9 cellular contexts compared by ENCODE assay signal in the genomic region with DNA sequence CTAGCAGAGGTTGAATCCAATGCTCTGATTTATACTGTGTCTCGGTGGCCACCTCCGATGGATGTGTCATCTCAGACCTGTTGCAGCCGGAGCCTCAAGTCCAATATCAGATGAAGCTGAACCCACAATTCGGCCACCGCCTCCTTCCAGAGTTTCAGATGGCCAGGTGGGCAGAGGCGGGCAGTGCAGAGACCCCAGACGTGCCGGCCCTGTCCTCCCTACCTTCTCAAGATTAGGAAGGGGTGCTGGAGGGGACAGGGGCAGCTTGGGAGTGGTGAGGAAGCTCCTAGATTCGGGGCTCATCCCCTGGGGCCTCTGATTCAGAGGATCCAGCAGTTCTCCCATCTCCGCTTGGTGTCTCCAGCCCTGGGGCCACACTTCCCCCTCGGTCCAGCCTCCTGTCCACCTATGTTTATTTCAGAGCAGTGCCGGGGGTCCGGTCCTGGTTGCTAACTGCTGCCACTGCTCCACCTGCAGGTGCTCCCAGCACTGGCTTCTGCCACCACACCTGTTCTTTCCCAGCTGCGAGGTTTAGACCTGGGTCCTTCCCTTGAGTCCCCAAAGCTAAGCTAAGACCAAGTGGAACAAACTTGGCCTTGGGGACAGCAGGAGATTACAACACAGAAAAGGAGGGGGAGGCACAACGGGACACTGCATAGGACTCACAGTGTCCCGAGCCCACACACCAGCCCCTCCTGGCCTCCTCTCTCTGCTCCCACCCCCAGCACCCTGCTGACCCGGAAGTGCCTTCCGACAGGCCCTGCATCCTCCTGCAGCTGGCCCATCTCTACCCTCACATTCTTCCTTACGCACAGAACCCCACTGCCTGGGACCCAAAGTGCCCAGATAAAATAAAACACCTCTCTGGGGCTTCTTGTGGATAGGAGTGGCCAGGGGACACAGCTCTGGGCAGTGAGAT.
DNase-seq lines count a peak whose midpoint lies in the region; ATAC-seq and TF ChIP-seq lines count a peak whose summit lies in the region.
"Had no signal": no experiment of that assay in that cellular context is flagged by ENCODE, and none has a peak within 500 bp of the region (broad histone marks: within the 10 kb centered on the region; RNA-seq: fewer than 3 reads in every experiment).

No MANE protein-coding gene starts in this region.

- H3K27me3 ChIP-seq in ACC112 (ENCODE audit: insufficient read depth, low read length) = peaks cover 7% of the 10 kb centered on the region; the same call in 1 of the 2 replicates
- peaks cover 25% of the 10 kb centered on the region for H3K27me3 ChIP-seq in DND-41 (ENCODE audit: insufficient read depth, low read length, poor library complexity)
- H3K27me3 ChIP-seq in iPS-18a (ENCODE audit: control insufficient read depth, insufficient read depth, low read length) = peaks cover 14% of the 10 kb centered on the region

- ATAC-seq in DND-41 (ENCODE audit: insufficient read depth, low read depth) (no peak), GM19328 (IDR thresholded peaks at IDR 0.05; ENCODE audit: unreplicated experiment) (no peak), HG02938 (IDR thresholded peaks at IDR 0.05; ENCODE audit: unreplicated experiment) (no peak)

- peak overlapping the region; percentile 80; the same call in 1 of the 2 replicates for H3K4me3 ChIP-seq in ACC112 (ENCODE audit: low read depth, low read length)
- peak overlapping the region in 1 of 2 experiments; percentile 67; a peak in 1 of 4 replicates for H3K4me3 ChIP-seq in DND-41 (ENCODE audit: low read depth in 1 of 2, low read length in 2 of 2)
- peak overlapping the region; percentile 63 for H3K4me3 ChIP-seq in iPS-18a (ENCODE audit: low read length)

- no peak for TF ChIP-seq CTCF in DND-41 (IDR thresholded peaks at IDR 0.05; ENCODE audit: borderline replicate concordance, extremely low read depth, low read length, poor library complexity, severe bottlenecking)
- TF ChIP-seq CTCF in chondrocyte (IDR thresholded peaks at IDR 0.05) = no peak

- H3K27ac ChIP-seq in ACC112 (ENCODE audit: low read depth, low read length) (no peak overlapping the region), DND-41 (ENCODE audit: low read length) (no peak overlapping the region), iPS-18a (ENCODE audit: low read length) (no peak overlapping the region)

- peaks cover 9% of the 10 kb centered on the region for H3K27me3 Mint-ChIP-seq in chondrocyte (ENCODE audit: low read depth)

- no peaks in the 10 kb centered on the region for H3K79me2 ChIP-seq in ACC112 (ENCODE audit: control insufficient read depth, insufficient read depth, low read length, unreplicated experiment)
- no peaks in the 10 kb centered on the region for H3K79me2 ChIP-seq in DND-41 (ENCODE audit: insufficient read depth, low read length)

- H3K9me3 ChIP-seq in DND-41 (ENCODE audit: insufficient read depth, low read length, severe bottlenecking) = no peaks in the 10 kb centered on the region
- H3K9me3 ChIP-seq in iPS-18a (ENCODE audit: control insufficient read depth, low read depth, low read length) = no peaks in the 10 kb centered on the region

- H4K20me1 ChIP-seq in DND-41 (ENCODE audit: insufficient read depth, low read length) = peaks cover 10% of the 10 kb centered on the region; the same call in 1 of the 2 replicates

- no peaks in the 10 kb centered on the region for H3K36me3 Mint-ChIP-seq in chondrocyte (ENCODE audit: low read depth)

- H3K9me3 Mint-ChIP-seq in chondrocyte (ENCODE audit: low read depth) = no peaks in the 10 kb centered on the region

- no peak overlapping the region for H3K4me3 Mint-ChIP-seq in chondrocyte (ENCODE audit: unreplicated experiment)

- peaks cover 17% of the 10 kb centered on the region for H3K4me1 ChIP-seq in ACC112 (ENCODE audit: control insufficient read depth, insufficient read depth, low read length, unreplicated experiment)
- H3K4me1 ChIP-seq in DND-41 (ENCODE audit: insufficient read depth, low read length) = peaks cover 24% of the 10 kb centered on the region
- H3K4me1 ChIP-seq in iPS-18a (ENCODE audit: control insufficient read depth, low read depth, low read length) = peaks cover 4% of the 10 kb centered on the region

- H3K27ac Mint-ChIP-seq in chondrocyte (ENCODE audit: unreplicated experiment) = no peak overlapping the region

- H3K9ac ChIP-seq in DND-41 (ENCODE audit: low read depth, low read length) (no peak overlapping the region), iPS-18a (ENCODE audit: low read length) (no peak overlapping the region)

- H3K36me3 ChIP-seq in ACC112 (ENCODE audit: insufficient read depth, low read length) = no peaks in the 10 kb centered on the region
- no peaks in the 10 kb centered on the region for H3K36me3 ChIP-seq in DND-41 (ENCODE audit: insufficient read depth, low read length)
- no peaks in the 10 kb centered on the region for H3K36me3 ChIP-seq in iPS-18a (ENCODE audit: control insufficient read depth, low read depth, low read length)

- no peak for DNase-seq in DND-41
- DNase-seq in RKO (ENCODE audit: low spot score) = peak; percentile 73
- no peak for DNase-seq in COLO829 (ENCODE audit: low spot score)
- DNase-seq in chondrocyte (ENCODE audit: low spot score) = no peak
- DNase-seq: Calu3 had no signal

- peaks cover 27% of the 10 kb centered on the region for H3K4me1 Mint-ChIP-seq in chondrocyte (ENCODE audit: low read depth)

- H2AFZ ChIP-seq in ACC112 (ENCODE audit: low read length, unreplicated experiment) (no peak overlapping the region), DND-41 (ENCODE audit: low read depth, low read length) (no peak overlapping the region)

- peak overlapping the region; percentile 99; the same call in 1 of the 2 replicates for H3K4me2 ChIP-seq in DND-41 (ENCODE audit: insufficient read depth, low read length)
